In the genomic region with DNA sequence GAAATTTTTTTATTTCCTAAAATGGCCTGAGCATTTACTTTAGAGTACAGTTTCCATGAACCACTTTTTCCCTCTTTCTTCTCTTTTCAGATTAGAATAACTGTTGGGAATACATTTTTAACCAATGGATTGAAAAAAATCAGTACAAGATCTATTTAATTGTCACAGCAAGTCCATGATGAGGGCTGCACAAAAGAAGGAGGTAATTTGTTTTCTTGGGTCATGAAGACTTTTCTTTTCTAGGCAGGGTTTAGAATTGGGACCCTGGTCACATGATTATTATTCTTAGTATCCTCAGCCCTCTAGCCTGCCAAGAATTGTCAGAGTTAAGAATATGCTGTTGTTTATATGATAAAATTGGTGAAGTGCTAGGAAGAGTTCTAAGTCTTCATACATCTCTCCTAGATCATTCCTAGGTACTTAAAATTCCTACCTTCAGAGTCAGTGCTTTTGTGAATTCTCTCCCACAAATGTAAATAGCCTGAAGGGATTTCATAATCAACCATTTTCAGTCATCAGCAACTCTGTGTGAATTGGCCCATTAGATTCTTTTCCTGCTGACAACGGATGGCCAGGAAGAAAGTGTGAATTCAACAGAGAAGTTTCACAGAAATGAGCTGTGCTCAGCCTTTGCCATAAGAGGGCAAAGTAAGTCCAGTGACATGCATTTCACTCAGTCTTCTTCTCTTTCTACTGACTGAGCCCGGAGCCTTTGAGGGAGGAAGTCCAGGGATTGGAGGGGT, we compare ENCODE assay signal across 8 cellular contexts. TPM values are rescaled to one million over a fixed set of nuclear protein-coding genes. Genes with fewer than 3 reads are reported as not detected.
A peak's percentile ranks its signal among the peaks of the same experiment; 100 is the strongest.
DNase-seq lines count a peak whose midpoint lies in the region; ATAC-seq, FAIRE-seq and TF ChIP-seq lines count a peak whose summit lies in the region.
"Had no signal": no experiment of that assay in that cellular context is flagged by ENCODE, and none has a peak within 500 bp of the region (broad histone marks: within the 10 kb centered on the region; RNA-seq: fewer than 3 reads in every experiment).

No MANE protein-coding gene starts in this region.

- H2AFZ ChIP-seq in K562 (ENCODE audit: low read depth, low read length) (no peak overlapping the region), neuronal stem cell (ENCODE audit: low read length) (no peak overlapping the region)

- H3K4me2 ChIP-seq in K562 (ENCODE audit: insufficient read depth, low read length) = no peak overlapping the region
- H3K4me2 ChIP-seq in neuronal stem cell (ENCODE audit: insufficient read depth, low read length, poor library complexity, severe bottlenecking) = no peak overlapping the region

- peak; percentile 34 for TF ChIP-seq CTCF in GM13977 (IDR thresholded peaks at IDR 0.05; ENCODE audit: extremely low read depth, insufficient read depth, missing control alignments)
- TF ChIP-seq CTCF in K562 (IDR thresholded peaks at IDR 0.05 in 2 of 3, conservative IDR thresholded peaks at IDR 0.05 in 1 of 3; ENCODE audit: insufficient read depth in 2 of 3, low read depth in 1 of 3, low read length in 3 of 3) = peak in 1 of 3 experiments; percentile 13; a peak in 1 of 6 replicates
- no peak for TF ChIP-seq CTCF in endothelial cell (IDR thresholded peaks at IDR 0.05; ENCODE audit: unreplicated experiment)

- BruUV-seq in K562 (replicated peaks; lab: Mats Ljungman, UMichigan) = no TSS peak

- H3K9ac ChIP-seq in K562 (ENCODE audit: insufficient read depth in 1 of 2, low read depth in 2 of 2, low read length in 2 of 2) = no peak overlapping the region
- no peak overlapping the region for H3K9ac ChIP-seq in neuronal stem cell (ENCODE audit: low read depth, low read length, poor library complexity)

- ATAC-seq in K562 = peak; percentile 44; the same call in 2 of the 3 replicates
- ATAC-seq: stimulated activated naive CD8-positive, alpha-beta T cell treated with anti-CD3 and anti-CD28 coated beads, Interleukin-15, amount 100 ng/mL, for 72 hours had no signal

- H2BK120ac ChIP-seq in neuronal stem cell (ENCODE audit: low read depth, low read length) = no peak overlapping the region

- no peak for TF ChIP-seq POLR2A in K562 (conservative IDR thresholded peaks at IDR 0.05)

- H3K4me1 ChIP-seq in K562 (replicated peaks in 1 of 2; ENCODE audit: control insufficient read depth in 2 of 2, insufficient read depth in 2 of 2, low read length in 2 of 2) = no peaks in the 10 kb centered on the region
- H3K4me1 ChIP-seq in neuronal stem cell (ENCODE audit: control insufficient read depth in 2 of 2, insufficient read depth in 1 of 2, low read depth in 1 of 2, low read length in 2 of 2) = no peaks in the 10 kb centered on the region

- no peak overlapping the region for H2BK15ac ChIP-seq in neuronal stem cell (ENCODE audit: low read length)

- H3K27ac ChIP-seq in K562 (ENCODE audit: extremely low read depth, low read depth, low read length) (no peak overlapping the region), neuronal stem cell (replicated peaks; ENCODE audit: low read length) (no peak overlapping the region)

- CTCF ChIA-PET in K562 (lab: Yijun Ruan, JAX; ENCODE audit: low intra/inter-chr PET ratio) = no interaction called here

- H3K79me1 ChIP-seq in neuronal stem cell (ENCODE audit: low read depth, low read length) = no peaks in the 10 kb centered on the region

- in situ Hi-C loops in GM13977 (cut with MboI; ENCODE audit: low pct_unique_long_range_greater_than_20kb, low sequenced_read_pairs, unreplicated experiment) = no loop called here
- in situ Hi-C loops in KBM-7 (cut with MboI; ENCODE audit: low pct_unique_long_range_greater_than_20kb, low sequenced_read_pairs) = no loop called here
- in situ Hi-C loops in K562 (cut with MboI) = no loop called here

- H3K4me3 ChIP-seq in K562 = no peak overlapping the region
- no peak overlapping the region for H3K4me3 ChIP-seq in neuronal stem cell (ENCODE audit: low read length in 2 of 2)

- no peaks in the 10 kb centered on the region for H3K36me3 ChIP-seq in K562 (ENCODE audit: control insufficient read depth, insufficient read depth, low read length)
- no peaks in the 10 kb centered on the region for H3K36me3 ChIP-seq in neuronal stem cell (replicated peaks in 1 of 2; ENCODE audit: control insufficient read depth in 2 of 2, insufficient read depth in 2 of 2, low read length in 2 of 2)

- 3% methylated on average over 2 of the region's 2 CpGs for WGBS in K562 (ENCODE audit: insufficient coverage, low coverage, missing lambda C conversion rate)
- WGBS in neuronal stem cell (ENCODE audit: extremely low coverage in 2 of 2, insufficient read length in 2 of 2, insufficient replicate concordance in 1 of 2), 2 donors = no CpG with 5 or more reads among the region's 2 CpGs

- H2BK12ac ChIP-seq in neuronal stem cell (ENCODE audit: low read length) = no peak overlapping the region

- H4K91ac ChIP-seq in neuronal stem cell (ENCODE audit: low read depth, low read length, poor library complexity) = no peak overlapping the region

- no peak overlapping the region for H3K23ac ChIP-seq in neuronal stem cell (ENCODE audit: low read depth, low read length, poor library complexity)

- no peak for FAIRE-seq in K562 (lab: Jason Lieb, UNC)

- no peak for DNase-seq in GM13977 (ENCODE audit: low spot score)
- DNase-seq in KBM-7 = peak; percentile 14
- DNase-seq in K562 (ENCODE audit: extremely low read depth in 1 of 4, low spot score in 3 of 4) = peak in 1 of 4 experiments; percentile 1
- peak; percentile 19 for DNase-seq in non-pigmented ciliary epithelial cell (ENCODE audit: low read depth)
- no peak for DNase-seq in NCI-H2227 (lab: John Stamatoyannopoulos, UW; ENCODE audit: unreplicated experiment)
- no peak for DNase-seq in neuronal stem cell (ENCODE audit: low spot score)
- no peak for DNase-seq in endothelial cell (ENCODE audit: low spot score)
- DNase-seq: stimulated activated naive CD8-positive, alpha-beta T cell treated with anti-CD3 and anti-CD28 coated beads, Interleukin-15, amount 100 ng/mL, for 72 hours had no signal

- no peak overlapping the region for H2BK5ac ChIP-seq in neuronal stem cell (ENCODE audit: low read length)

- H3K14ac ChIP-seq in neuronal stem cell (ENCODE audit: low read length) = no peak overlapping the region

- H3K9me3 ChIP-seq in K562 (replicated peaks; ENCODE audit: control insufficient read depth, insufficient read depth, low read depth, low read length) = no peaks in the 10 kb centered on the region
- no peaks in the 10 kb centered on the region for H3K9me3 ChIP-seq in neuronal stem cell (replicated peaks in 1 of 2; ENCODE audit: control insufficient read depth in 2 of 2, insufficient read depth in 1 of 2, low read depth in 1 of 2, low read length in 2 of 2)

- no peak overlapping the region for H3K18ac ChIP-seq in neuronal stem cell (ENCODE audit: low read length)

- no peak for TF ChIP-seq EP300 in K562 (IDR thresholded peaks at IDR 0.05; ENCODE audit: low read length)

- H3K4me1 Mint-ChIP-seq in endothelial cell (ENCODE audit: unreplicated experiment) = no peaks in the 10 kb centered on the region
- H3K4me1 Mint-ChIP-seq: stimulated activated naive CD8-positive, alpha-beta T cell treated with anti-CD3 and anti-CD28 coated beads, Interleukin-15, amount 100 ng/mL, for 72 hours had no signal

- no peaks in the 10 kb centered on the region for H3K36me3 Mint-ChIP-seq in endothelial cell (ENCODE audit: low read depth, unreplicated experiment)

- H3K4ac ChIP-seq in neuronal stem cell (ENCODE audit: low read length) = no peak overlapping the region

- TF ChIP-seq RAD21 in K562 (CRISPR knock-in tag; conservative IDR thresholded peaks at IDR 0.05 in 1 of 2, IDR thresholded peaks at IDR 0.05 in 1 of 2) = peak; percentile 35 to 62

- intact Hi-C loops in K562 (cut with micrococcal nuclease) = no loop called here

- H3K27me3 ChIP-seq in K562 (ENCODE audit: control insufficient read depth in 2 of 2, insufficient read depth in 2 of 2, low read length in 2 of 2) = no peaks in the 10 kb centered on the region
- no peaks in the 10 kb centered on the region for H3K27me3 ChIP-seq in neuronal stem cell (ENCODE audit: control insufficient read depth in 3 of 3, insufficient read depth in 3 of 3, low read depth in 1 of 3, low read length in 3 of 3)

- no peaks in the 10 kb centered on the region for H3K9me1 ChIP-seq in K562 (ENCODE audit: control insufficient read depth, insufficient read depth, low read length)

- POLR2A ChIA-PET in K562 (lab: Yijun Ruan, JAX) = no interaction called here

- no peaks in the 10 kb centered on the region for H4K20me1 ChIP-seq in K562 (replicated peaks; ENCODE audit: control insufficient read depth, insufficient read depth, low read length)

- no peaks in the 10 kb centered on the region for H3K27me3 Mint-ChIP-seq in endothelial cell (ENCODE audit: unreplicated experiment)

- no peaks in the 10 kb centered on the region for H3K79me2 ChIP-seq in K562 (ENCODE audit: control insufficient read depth, insufficient read depth, low read length)

- no peak overlapping the region for H4K8ac ChIP-seq in neuronal stem cell (ENCODE audit: low read depth, low read length)

- no peak overlapping the region for H3K4me3 Mint-ChIP-seq in endothelial cell (ENCODE audit: unreplicated experiment)
- H3K4me3 Mint-ChIP-seq: stimulated activated naive CD8-positive, alpha-beta T cell treated with anti-CD3 and anti-CD28 coated beads, Interleukin-15, amount 100 ng/mL, for 72 hours had no signal

- no peak overlapping the region for H2AK5ac ChIP-seq in neuronal stem cell (ENCODE audit: low read depth, low read length)

- no peak overlapping the region for H3K27ac Mint-ChIP-seq in endothelial cell (ENCODE audit: unreplicated experiment)
- H3K27ac Mint-ChIP-seq: stimulated activated naive CD8-positive, alpha-beta T cell treated with anti-CD3 and anti-CD28 coated beads, Interleukin-15, amount 100 ng/mL, for 72 hours had no signal

- no peaks in the 10 kb centered on the region for H3K9me3 Mint-ChIP-seq in endothelial cell (ENCODE audit: unreplicated experiment)

RNA-seq across cellular contexts. Expression of gene TPBG, which starts 32.4 kb away (rescaled TPM):
- 1.2 and 1.6 TPM in 2 replicates for total RNA-seq in K562 (2011; cell fraction: chromatin; rRNA removed; ENCODE audit: low replicate concordance)
- total RNA-seq in K562 (2011; cell fraction: nucleolus; rRNA removed) = 0.83 and 0.92 TPM in 2 replicates
- total RNA-seq in K562 (2011; cell fraction: nucleoplasm; rRNA removed) = 0.81 and 0.92 TPM in 2 replicates
- total RNA-seq in K562 (2014; rRNA removed) = 0.18 and 0.73 TPM in 2 replicates
- total RNA-seq in K562 (2014; rRNA removed; fragmentation: Illumina TruSeq; extraction: Trizol) = 0.18 and 0.57 TPM in 2 replicates
- total RNA-seq in K562 (2015; rRNA removed; fragmentation: Illumina TruSeq; extraction: Trizol) = 0.53 and 0.54 TPM in 2 replicates
- 0.65 and 0.66 TPM in 2 replicates for total RNA-seq in K562 (2021)
- polyA plus RNA-seq in K562 (2011; rRNA removed) = 0.28 and 0.36 TPM in 2 replicates
- 0.12 and 0.43 TPM in 2 replicates for polyA plus RNA-seq in K562 (2011; cell fraction: cytosol; rRNA removed)
- 1.2 and 2.3 TPM in 2 replicates for polyA plus RNA-seq in K562 (2011; cell fraction: nucleus; rRNA removed)
- polyA plus RNA-seq in K562 (2012) = 0.96 and 3.3 TPM in 2 replicates
- 0.48 and 0.78 TPM in 2 replicates for polyA plus RNA-seq in K562 (2014; fragmentation: Illumina TruSeq; extraction: Trizol)
- under 1 TPM; 0.21 to 0.28 TPM for polyA plus RNA-seq in K562 (2014; fragmentation: Nextera tagmentation; extraction: Ambion mirVana)
- 0.88 and 1.3 TPM in 2 replicates for polyA plus RNA-seq in K562 (2014; rRNA removed)
- polyA minus RNA-seq in K562 (2011; rRNA and poly(A)+ RNA removed) = 0.06 and 0.18 TPM in 2 replicates
- 0.67 and 1.6 TPM in 2 replicates for polyA minus RNA-seq in K562 (2011; cell fraction: cytosol; rRNA and poly(A)+ RNA removed)
- polyA minus RNA-seq in K562 (2011; cell fraction: nucleus; rRNA and poly(A)+ RNA removed) = 0.54 and 0.67 TPM in 2 replicates
- 92.5 TPM for polyA plus RNA-seq in neuronal stem cell (2013, experiment 1 of 2)
- polyA plus RNA-seq in neuronal stem cell (2013, experiment 2 of 2) = 93.7 TPM
- 21.8 TPM for total RNA-seq in endothelial cell (ENCODE audit: unreplicated experiment)

Comparison
In these comparisons a context has a peak if more than half of its experiments do, and no peak if none do; other contexts are left out.
1. DNase-seq: peak in KBM-7 (single experiment) and non-pigmented ciliary epithelial cell (single experiment); none in GM13977 (single experiment), NCI-H2227 (single experiment), neuronal stem cell (single experiment) and endothelial cell (single experiment).